In the genomic region with DNA sequence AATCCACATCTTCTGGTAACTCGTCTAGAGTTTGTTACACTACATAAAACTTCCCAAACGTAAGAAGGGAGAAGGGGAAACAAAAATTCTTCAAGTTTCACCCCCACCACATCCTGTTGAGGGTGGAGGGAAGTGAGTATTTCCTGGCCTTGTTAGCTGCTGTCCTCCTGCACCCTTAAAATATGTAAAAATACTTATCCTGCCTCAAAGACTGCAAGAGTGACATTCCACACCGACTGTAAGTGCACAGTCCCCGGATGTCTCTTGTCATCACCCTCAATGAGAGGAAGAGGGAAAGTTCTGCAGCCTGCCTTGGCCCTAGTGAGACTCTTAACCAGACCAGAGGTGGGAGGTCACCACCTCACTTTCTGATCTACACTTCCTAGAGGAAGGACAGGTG, we compare ENCODE assay signal across 11 cellular contexts. TPM values are rescaled to one million over a fixed set of nuclear protein-coding genes. Genes with fewer than 3 reads are reported as not detected.
A peak's percentile ranks its signal among the peaks of the same experiment; 100 is the strongest.
DNase-seq lines count a peak whose midpoint lies in the region; ATAC-seq and TF ChIP-seq lines count a peak whose summit lies in the region.
"Had no signal": no experiment of that assay in that cellular context is flagged by ENCODE, and none has a peak within 500 bp of the region (broad histone marks: within the 10 kb centered on the region; RNA-seq: fewer than 3 reads in every experiment).

No MANE protein-coding gene starts in this region.

- H3K4me3 Mint-ChIP-seq in activated T-helper 17 cell treated with anti-CD3 and anti-CD28 coated beads, Interleukin-2, amount 50 U/mL, for 72 hours = peak overlapping the region; percentile 49
- peak overlapping the region; percentile 74 to 78 (median 78) for H3K4me3 Mint-ChIP-seq in nephron

- peaks cover 42% of the 10 kb centered on the region for H3K4me1 Mint-ChIP-seq in activated T-helper 17 cell treated with anti-CD3 and anti-CD28 coated beads, Interleukin-2, amount 50 U/mL, for 72 hours
- peaks cover 12% of the 10 kb centered on the region for H3K4me1 Mint-ChIP-seq in nephron

- H3K27ac Mint-ChIP-seq in activated T-helper 17 cell treated with anti-CD3 and anti-CD28 coated beads, Interleukin-2, amount 50 U/mL, for 72 hours = peak overlapping the region; percentile 32
- no peak overlapping the region for H3K27ac Mint-ChIP-seq in nephron

- in situ Hi-C loops in G401 (cut with HindIII; ENCODE audit: low sequenced_read_pairs) = no loop called here

- H3K9me3 Mint-ChIP-seq in activated T-helper 17 cell treated with anti-CD3 and anti-CD28 coated beads, Interleukin-2, amount 50 U/mL, for 72 hours = no peaks in the 10 kb centered on the region
- H3K9me3 Mint-ChIP-seq in nephron = no peaks in the 10 kb centered on the region

- no peak for TF ChIP-seq CTCF in nephron (IDR thresholded peaks at IDR 0.05; ENCODE audit: unreplicated experiment in 3 of 3)

- DNase-seq in G401 (ENCODE audit: low spot score) (peak; percentile 19), KG1 (lab: John Stamatoyannopoulos, UW) (peak; percentile 46), GF-D8 (lab: John Stamatoyannopoulos, UW) (no peak), NCI-H345 treated with DMSO at 0.1 percent for 48 hours (lab: John Stamatoyannopoulos, UW; ENCODE audit: unreplicated experiment) (no peak), COR-L47 (lab: John Stamatoyannopoulos, UW) (no peak)
- DNase-seq: activated CD8-positive, alpha-beta memory T cell treated with anti-CD3 and anti-CD28 coated beads, Interleukin-2, amount 50 U/mL, for 4 hours; DMS53; stimulated activated CD4-positive, alpha-beta T cell treated with anti-CD3 and anti-CD28 coated beads, Interleukin-2, amount 100 ng/mL, for 24 hours had no signal

- H3K27me3 Mint-ChIP-seq in activated T-helper 17 cell treated with anti-CD3 and anti-CD28 coated beads, Interleukin-2, amount 50 U/mL, for 72 hours = peaks cover 8% of the 10 kb centered on the region
- peaks cover 23% of the 10 kb centered on the region for H3K27me3 Mint-ChIP-seq in nephron (ENCODE audit: low read depth)

- no peaks in the 10 kb centered on the region for H3K36me3 Mint-ChIP-seq in activated T-helper 17 cell treated with anti-CD3 and anti-CD28 coated beads, Interleukin-2, amount 50 U/mL, for 72 hours (ENCODE audit: low read depth)
- no peaks in the 10 kb centered on the region for H3K36me3 Mint-ChIP-seq in nephron (ENCODE audit: low read depth)

- peak; percentile 49 for ATAC-seq in activated T-helper 17 cell treated with anti-CD3 and anti-CD28 coated beads, Interleukin-2, amount 50 U/mL, for 72 hours (replicated peaks)
- ATAC-seq: K562 had no signal

RNA-seq across cellular contexts. Expression of a gene that starts 3.3 kb away (rescaled TPM):
- 0.74 and 0.75 TPM in 2 replicates for total RNA-seq in G401 (2014; rRNA removed; shearing (Covaris generic))
- under 1 TPM in 1 of 2 donors, not detected in 1; 0.08 TPM for total RNA-seq in activated T-helper 17 cell treated with anti-CD3 and anti-CD28 coated beads, Interleukin-2, amount 50 U/mL, for 72 hours

RNA-seq across cellular contexts. Expression of a gene that starts 33.1 kb away (rescaled TPM):
- total RNA-seq in G401 (2014; rRNA removed; shearing (Covaris generic)) = 7.3 TPM in 2 replicates
- 10 to 100 TPM in 1 of 2 donors, 1 to 10 TPM in 1; 8.5 to 13.6 TPM for total RNA-seq in activated T-helper 17 cell treated with anti-CD3 and anti-CD28 coated beads, Interleukin-2, amount 50 U/mL, for 72 hours

RNA-seq across cellular contexts. Expression of a gene that starts 41.2 kb away (rescaled TPM):
- 163 and 164 TPM in 2 replicates for total RNA-seq in G401 (2014; rRNA removed; shearing (Covaris generic))
- total RNA-seq in activated T-helper 17 cell treated with anti-CD3 and anti-CD28 coated beads, Interleukin-2, amount 50 U/mL, for 72 hours = 10 to 100 TPM; 44.6 to 56.0 TPM

Comparison
In these comparisons a context has a peak if more than half of its experiments do, and no peak if none do; other contexts are left out.
1. DNase-seq: peak in G401 (single experiment) and KG1 (single experiment); none in GF-D8 (single experiment), NCI-H345 treated with DMSO at 0.1 percent for 48 hours (single experiment) and COR-L47 (single experiment).